13 cellular contexts compared by ENCODE assay signal in the genomic region with DNA sequence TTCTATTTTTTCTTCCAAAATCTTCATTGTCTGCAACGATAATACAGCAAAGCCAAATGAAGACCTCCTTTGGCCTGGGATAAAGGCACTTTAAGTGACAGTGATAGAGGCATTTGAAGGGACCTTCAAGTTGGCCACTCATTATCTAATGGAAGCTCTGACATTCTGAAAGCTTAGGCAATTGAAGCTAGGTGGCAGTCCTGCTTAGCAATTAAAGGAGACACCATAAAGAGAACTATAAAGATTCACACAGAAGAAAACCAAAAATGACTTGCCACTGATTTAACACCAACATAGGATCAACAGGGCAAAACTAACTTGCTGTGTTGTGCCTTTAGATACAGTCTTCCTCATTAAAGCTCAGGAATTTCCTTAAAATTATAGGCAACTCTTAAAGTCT.
DNase-seq lines count a peak whose midpoint lies in the region; ATAC-seq, FAIRE-seq and TF ChIP-seq lines count a peak whose summit lies in the region.
"Had no signal": no experiment of that assay in that cellular context is flagged by ENCODE, and none has a peak within 500 bp of the region (broad histone marks: within the 10 kb centered on the region; RNA-seq: fewer than 3 reads in every experiment).

No MANE protein-coding gene starts in this region.

- no peak for FAIRE-seq in K562 (lab: Jason Lieb, UNC)

- peak in 1 of 2 experiments; percentile 23; a peak in 1 of 4 replicates for TF ChIP-seq RAD21 in K562 (CRISPR knock-in tag; conservative IDR thresholded peaks at IDR 0.05 in 1 of 2, IDR thresholded peaks at IDR 0.05 in 1 of 2)

- H3K27ac ChIP-seq in K562 (ENCODE audit: extremely low read depth, low read depth, low read length): no peak overlapping the region
- H3K27ac ChIP-seq: parathyroid adenoma had no signal

- no peaks in the 10 kb centered on the region for H3K27me3 ChIP-seq in K562 (ENCODE audit: control insufficient read depth in 2 of 2, insufficient read depth in 2 of 2, low read length in 2 of 2)

- DNase-seq in DMS53 treated with DMSO at 0.1 percent for 48 hours (lab: John Stamatoyannopoulos, UW; ENCODE audit: unreplicated experiment): peak; percentile 48
- DNase-seq in NB4 (ENCODE audit: low read depth): peak; percentile 1
- DNase-seq in K562 (ENCODE audit: extremely low read depth in 1 of 4, low spot score in 3 of 4): no peak
- peak; percentile 47 for DNase-seq in medulla oblongata (ENCODE audit: extremely low spot score)
- DNase-seq in DMS114 treated with DMSO at 0.1 percent for 48 hours (lab: John Stamatoyannopoulos, UW; ENCODE audit: unreplicated experiment): no peak
- no peak for DNase-seq in epidermal melanocyte (ENCODE audit: insufficient read length, low spot score)
- DNase-seq in stimulated activated CD4-positive, alpha-beta T cell treated with anti-CD3 and anti-CD28 coated beads, Interleukin-1b, Interleukin-23, amount 100 ng/mL, for 48 hours: no peak
- DNase-seq in NCI-H510A treated with DMSO at 0.1 percent for 48 hours (lab: John Stamatoyannopoulos, UW): no peak
- DNase-seq: activated CD4-positive, alpha-beta T cell treated with anti-CD3 and anti-CD28 coated beads, Interleukin-2, amount 50 U/mL, for 48 hours; activated naive CD4-positive, alpha-beta T cell treated with anti-CD3 and anti-CD28 coated beads, Interleukin-2, amount 10 ng/mL, durations not matched to agents 7 days and 5 days; stimulated activated CD4-positive, alpha-beta T cell treated with anti-CD3 and anti-CD28 coated beads, Interleukin-4, amount 100 ng/mL, for 1 hour; stimulated activated naive CD8-positive, alpha-beta T cell treated with anti-CD3 and anti-CD28 coated beads, Interleukin-15, Interleukin-2, amounts not matched to agents 100 U/mL and 50 U/mL, for 24 hours had no signal

- H2AFZ ChIP-seq in K562 (ENCODE audit: low read depth, low read length): no peak overlapping the region
- H2AFZ ChIP-seq: parathyroid adenoma had no signal

- TF ChIP-seq EP300 in K562 (IDR thresholded peaks at IDR 0.05; ENCODE audit: low read length): no peak

- intact Hi-C loops in K562 (cut with micrococcal nuclease): loop anchor here (10.0 kb wide), 1 partner anchor 177 kb away; no protein-coding TSS in a partner anchor

- no peaks in the 10 kb centered on the region for H3K9me1 ChIP-seq in K562 (ENCODE audit: control insufficient read depth, insufficient read depth, low read length)

- no peaks in the 10 kb centered on the region for H3K4me1 ChIP-seq in K562 (replicated peaks in 1 of 2; ENCODE audit: control insufficient read depth in 2 of 2, insufficient read depth in 2 of 2, low read length in 2 of 2)
- H3K4me1 ChIP-seq: parathyroid adenoma had no signal

- no peaks in the 10 kb centered on the region for H4K20me1 ChIP-seq in K562 (replicated peaks; ENCODE audit: control insufficient read depth, insufficient read depth, low read length)

- H3K4me3 ChIP-seq in NB4 (ENCODE audit: low read depth, low read length) (no peak overlapping the region), K562 (no peak overlapping the region)

- no peak overlapping the region for H3K4me2 ChIP-seq in K562 (ENCODE audit: insufficient read depth, low read length)

- WGBS in K562 (ENCODE audit: insufficient coverage, low coverage, missing lambda C conversion rate): 0% methylated on average over 1 of the region's 1 CpG

- POLR2A ChIA-PET in K562 (lab: Yijun Ruan, JAX): interaction anchor here (0.7 kb wide), 1 partner anchor 713 kb away, joined by 3 read pairs; no protein-coding TSS in a partner anchor

- in situ Hi-C loops in K562 (cut with MboI): no loop called here

- no peaks in the 10 kb centered on the region for H3K9me3 ChIP-seq in K562 (replicated peaks; ENCODE audit: control insufficient read depth, insufficient read depth, low read depth, low read length)

- BruUV-seq in K562 (replicated peaks; lab: Mats Ljungman, UMichigan): no TSS peak

- H3K36me3 ChIP-seq in K562 (ENCODE audit: control insufficient read depth, insufficient read depth, low read length): no peaks in the 10 kb centered on the region

- no peaks in the 10 kb centered on the region for H3K79me2 ChIP-seq in K562 (ENCODE audit: control insufficient read depth, insufficient read depth, low read length)
- H3K79me2 ChIP-seq: parathyroid adenoma had no signal

- TF ChIP-seq CTCF in NB4 (IDR thresholded peaks at IDR 0.05; ENCODE audit: low read depth, low read length) (no peak), K562 (IDR thresholded peaks at IDR 0.05 in 2 of 3, conservative IDR thresholded peaks at IDR 0.05 in 1 of 3; ENCODE audit: insufficient read depth in 2 of 3, low read depth in 1 of 3, low read length in 3 of 3) (peak in 2 of 3 experiments; percentile 2 to 24; a peak in 1 of 6 replicates)

- CTCF ChIA-PET in K562 (lab: Yijun Ruan, JAX; ENCODE audit: low intra/inter-chr PET ratio): interaction anchor here (1.1 kb wide), 1 partner anchor 694 kb away, joined by 5 read pairs; no protein-coding TSS in a partner anchor

- TF ChIP-seq POLR2A in NB4 (IDR thresholded peaks at IDR 0.05; ENCODE audit: extremely low read depth, insufficient read length): no peak
- no peak for TF ChIP-seq POLR2A in K562 (conservative IDR thresholded peaks at IDR 0.05)

- no peak overlapping the region for H3K9ac ChIP-seq in K562 (ENCODE audit: insufficient read depth in 1 of 2, low read depth in 2 of 2, low read length in 2 of 2)
- H3K9ac ChIP-seq: parathyroid adenoma had no signal

- no peak for ATAC-seq in K562
- ATAC-seq: stimulated activated naive CD8-positive, alpha-beta T cell treated with anti-CD3 and anti-CD28 coated beads, Interleukin-15, Interleukin-2, amounts not matched to agents 100 U/mL and 50 U/mL, for 24 hours had no signal

TF ChIP-seq in K562, 482 proteins besides CTCF, POLR2A, EP300 and RAD21:
- TF ChIP-seq RBFOX2 (IDR thresholded peaks at IDR 0.05; ENCODE audit: low read depth, low read length) (no peak), ZSCAN29 (IDR thresholded peaks at IDR 0.05) (no peak), ZNF408 (CRISPR knock-in tag; IDR thresholded peaks at IDR 0.05; ENCODE audit: low read depth) (no peak), ESRRB (CRISPR knock-in tag; IDR thresholded peaks at IDR 0.05; ENCODE audit: borderline replicate concordance) (no peak), HIVEP1 (CRISPR knock-in tag; IDR thresholded peaks at IDR 0.05) (no peak), CCNT2 (IDR thresholded peaks at IDR 0.05; ENCODE audit: borderline replicate concordance, extremely low read depth, insufficient read length, low read depth, low read length) (no peak)
- TF ChIP-seq, protein P1, sequence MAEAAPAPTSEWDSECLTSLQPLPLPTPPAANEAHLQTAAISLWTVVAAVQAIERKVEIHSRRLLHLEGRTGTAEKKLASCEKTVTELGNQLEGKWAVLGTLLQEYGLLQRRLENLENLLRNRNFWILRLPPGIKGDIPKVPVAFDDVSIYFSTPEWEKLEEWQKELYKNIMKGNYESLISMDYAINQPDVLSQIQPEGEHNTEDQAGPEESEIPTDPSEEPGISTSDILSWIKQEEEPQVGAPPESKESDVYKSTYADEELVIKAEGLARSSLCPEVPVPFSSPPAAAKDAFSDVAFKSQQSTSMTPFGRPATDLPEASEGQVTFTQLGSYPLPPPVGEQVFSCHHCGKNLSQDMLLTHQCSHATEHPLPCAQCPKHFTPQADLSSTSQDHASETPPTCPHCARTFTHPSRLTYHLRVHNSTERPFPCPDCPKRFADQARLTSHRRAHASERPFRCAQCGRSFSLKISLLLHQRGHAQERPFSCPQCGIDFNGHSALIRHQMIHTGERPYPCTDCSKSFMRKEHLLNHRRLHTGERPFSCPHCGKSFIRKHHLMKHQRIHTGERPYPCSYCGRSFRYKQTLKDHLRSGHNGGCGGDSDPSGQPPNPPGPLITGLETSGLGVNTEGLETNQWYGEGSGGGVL (CRISPR knock-in tag; IDR thresholded peaks at IDR 0.05): no peak

Comparison
In these comparisons a context has a peak if more than half of its experiments do, and no peak if none do; other contexts are left out.
1. DNase-seq: peak in DMS53 treated with DMSO at 0.1 percent for 48 hours (single experiment), NB4 (single experiment) and medulla oblongata (single experiment); none in K562 (0 of 4), DMS114 treated with DMSO at 0.1 percent for 48 hours (single experiment), epidermal melanocyte (single experiment), stimulated activated CD4-positive, alpha-beta T cell treated with anti-CD3 and anti-CD28 coated beads, Interleukin-1b, Interleukin-23, amount 100 ng/mL, for 48 hours (single experiment) and NCI-H510A treated with DMSO at 0.1 percent for 48 hours (single experiment).